Comparison of ENCODE assay signal across 13 cellular contexts in the genomic region with DNA sequence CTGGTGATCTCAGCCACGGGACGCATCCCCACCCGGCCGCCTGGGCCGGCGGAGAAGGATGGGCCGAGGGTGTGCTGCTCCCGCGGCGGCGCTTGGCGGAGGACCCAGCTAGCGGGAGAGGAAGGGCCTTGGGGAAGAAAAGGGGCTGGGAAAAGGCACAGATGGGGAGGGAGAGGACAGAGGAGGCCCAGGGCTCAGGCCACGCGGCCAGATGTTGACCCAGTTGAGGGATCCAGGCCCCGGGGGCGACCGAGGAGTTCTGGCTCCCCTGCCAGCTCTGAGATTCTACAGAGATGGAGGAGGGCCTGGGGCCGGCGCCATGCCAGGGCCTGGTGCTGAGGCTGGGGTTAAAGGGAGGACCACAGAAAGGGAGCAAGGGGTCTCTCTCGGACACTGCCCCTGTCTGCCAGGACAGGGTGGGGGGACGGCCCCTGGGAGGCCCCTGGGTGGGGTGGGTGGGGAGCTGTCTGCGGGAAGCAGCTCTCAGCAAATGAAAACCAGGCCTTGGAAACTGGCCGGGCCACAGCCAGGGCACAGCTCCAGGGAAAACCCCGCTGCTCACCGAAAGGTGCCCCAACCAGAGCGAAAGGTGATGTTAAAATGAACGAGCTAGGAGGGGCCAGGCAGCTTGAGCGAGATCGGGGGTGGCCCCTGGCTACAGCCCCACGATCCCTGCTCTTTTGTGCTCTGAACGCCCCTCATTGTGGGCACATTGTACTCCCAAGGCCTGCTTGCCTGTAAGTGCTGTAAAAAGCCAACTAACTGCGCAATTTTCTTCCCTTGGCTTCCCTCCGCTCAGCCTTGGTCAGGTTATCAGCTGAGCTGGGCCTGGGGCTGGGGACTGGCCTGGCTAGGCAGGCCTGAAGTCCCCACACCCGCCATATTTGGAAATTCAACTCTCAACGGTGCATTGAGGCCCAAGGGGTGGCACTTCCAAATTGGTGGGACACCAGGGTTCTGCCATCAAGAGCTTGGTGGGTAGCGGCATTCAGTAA.
A peak's percentile ranks its signal among the peaks of the same experiment; 100 is the strongest.
DNase-seq lines count a peak whose midpoint lies in the region; TF ChIP-seq lines count a peak whose summit lies in the region.
"Had no signal": no experiment of that assay in that cellular context is flagged by ENCODE, and none has a peak within 500 bp of the region (broad histone marks: within the 10 kb centered on the region; RNA-seq: fewer than 3 reads in every experiment).

No MANE protein-coding gene starts in this region.

- H2AFZ ChIP-seq in parathyroid adenoma, result no peak overlapping the region

- H3K4me2 ChIP-seq in parathyroid adenoma (ENCODE audit: low read length), result no peak overlapping the region

- intact Hi-C loops in ascending aorta (cut with DNase I), result no loop called here
- intact Hi-C loops in uterus (cut with DNase I; ENCODE audit: low total_unique reads), result no loop called here

- DNase-seq in ascending aorta (ENCODE audit: low spot score in 2 of 2) (no peak), right atrium auricular region (ENCODE audit: low spot score) (peak; percentile 65), uterus (peak; percentile 71 to 79), SKM-1 (lab: John Stamatoyannopoulos, UW; ENCODE audit: unreplicated experiment) (no peak), ACHN (no peak), DMS79 treated with DMSO at 0.1 percent for 48 hours (lab: John Stamatoyannopoulos, UW) (no peak)
- DNase-seq: activated T-cell treated with anti-CD3 and anti-CD28 coated beads, Interleukin-2, amount 50 U/mL, for 4 hours; IMR-90; NCI-H1417; NCI-H345; stimulated activated CD4-positive, alpha-beta T cell treated with anti-CD3 and anti-CD28 coated beads, Interleukin-2, amount 100 ng/mL, for 48 hours; T-helper 1 cell had no signal

- H3K4me1 ChIP-seq in ascending aorta (peaks cover 8 to 20% of the 10 kb centered on the region in 2 donors), right atrium auricular region (peaks cover 0 to 35% of the 10 kb centered on the region in 2 donors), parathyroid adenoma (no peaks in the 10 kb centered on the region), uterus (peaks cover 0 to 24% of the 10 kb centered on the region in 2 donors)

- H3K27me3 ChIP-seq in ascending aorta, result no peaks in the 10 kb centered on the region
- H3K27me3 ChIP-seq in right atrium auricular region, result no peaks in the 10 kb centered on the region
- H3K27me3 ChIP-seq in parathyroid adenoma (ENCODE audit: control insufficient read depth, insufficient read depth, low read length), result no peaks in the 10 kb centered on the region
- H3K27me3 ChIP-seq in uterus, result no peaks in the 10 kb centered on the region

- no peak for TF ChIP-seq CTCF in ascending aorta (IDR thresholded peaks at IDR 0.05)
- peak in 1 of 2 donors; percentile 10 for TF ChIP-seq CTCF in right atrium auricular region (IDR thresholded peaks at IDR 0.05)
- no peak for TF ChIP-seq CTCF in parathyroid adenoma (IDR thresholded peaks at IDR 0.05)
- no peak for TF ChIP-seq CTCF in uterus (IDR thresholded peaks at IDR 0.05)

- in situ Hi-C loops in ACHN (cut with HindIII; ENCODE audit: low pct_ligation_motif_present, low pct_unique_long_range_greater_than_20kb, low sequenced_read_pairs), result no loop called here

- H3K4me3 ChIP-seq in ascending aorta (peak overlapping the region; percentile 11 to 56), right atrium auricular region (peak overlapping the region; percentile 11 to 42), parathyroid adenoma (ENCODE audit: low read depth, low read length) (no peak overlapping the region), uterus (peak overlapping the region; percentile 25 to 28)

- H3K36me3 ChIP-seq in ascending aorta (no peaks in the 10 kb centered on the region), right atrium auricular region (no peaks in the 10 kb centered on the region), parathyroid adenoma (ENCODE audit: control insufficient read depth, insufficient read depth, low read length) (no peaks in the 10 kb centered on the region), uterus (no peaks in the 10 kb centered on the region)

- H3K9me3 ChIP-seq in ascending aorta (no peaks in the 10 kb centered on the region), right atrium auricular region (no peaks in the 10 kb centered on the region), parathyroid adenoma (ENCODE audit: control insufficient read depth, low read length) (no peaks in the 10 kb centered on the region), uterus (no peaks in the 10 kb centered on the region)

- H3K27ac ChIP-seq in ascending aorta (peak overlapping the region; percentile 81 to 88), right atrium auricular region (peak overlapping the region; percentile 71 to 80), parathyroid adenoma (peak overlapping the region; percentile 32), uterus (peak overlapping the region; percentile 90 to 93)

- peak in 1 of 2 donors; percentile 14 for TF ChIP-seq POLR2A in uterus (IDR thresholded peaks at IDR 0.05)

- H3K9ac ChIP-seq in parathyroid adenoma, result no peak overlapping the region

- no peaks in the 10 kb centered on the region for H3K79me2 ChIP-seq in parathyroid adenoma

Comparison
In these comparisons a context has a peak if more than half of its experiments do, and no peak if none do; other contexts are left out.
1. DNase-seq: peak in right atrium auricular region (single experiment) and uterus (2 of 2); none in ascending aorta (0 of 2), SKM-1 (single experiment), ACHN (single experiment) and DMS79 treated with DMSO at 0.1 percent for 48 hours (single experiment).
2. H3K27ac ChIP-seq: peak in every context shown above with its lines; median percentile 92 in uterus; 84 in ascending aorta; 76 in right atrium auricular region; 32 in parathyroid adenoma.